ENCODE assay signal across 36 cellular contexts in genomic region chr11:131178020-131178419, GRCh38.
"Had no signal": no experiment of that assay in that cellular context is flagged by ENCODE, and none has a peak within 500 bp of the region (broad histone marks: within the 10 kb centered on the region; RNA-seq: fewer than 3 reads in every experiment).

No MANE protein-coding gene starts in this region.

- H3K27me3 ChIP-seq: ascending aorta, cardiac muscle cell, Peyer's patch had no signal

- H3K36me3 Mint-ChIP-seq: activated CD8-positive, alpha-beta memory T cell treated with anti-CD3 and anti-CD28 coated beads, Interleukin-2, amount 10 ng/mL, durations not matched to agents 7 days and 5 days; activated naive CD4-positive, alpha-beta T cell treated with anti-CD3 and anti-CD28 coated beads, Interleukin-2, amount 50 U/mL, for 24 hours; activated naive CD8-positive, alpha-beta T cell treated with anti-CD3 and anti-CD28 coated beads, Interleukin-2, amount 10 ng/mL, durations not matched to agents 7 days and 5 days had no signal

- H3K4me1 ChIP-seq: ascending aorta, Peyer's patch had no signal

- H3K9me3 Mint-ChIP-seq: activated naive CD8-positive, alpha-beta T cell treated with anti-CD3 and anti-CD28 coated beads, Interleukin-2, amount 10 ng/mL, durations not matched to agents 7 days and 5 days had no signal

- H3K27me3 Mint-ChIP-seq: activated CD4-positive, alpha-beta memory T cell treated with anti-CD3 and anti-CD28 coated beads, Interleukin-2, amount 10 ng/mL, durations not matched to agents 7 days and 5 days; activated CD8-positive, alpha-beta memory T cell treated with anti-CD3 and anti-CD28 coated beads, Interleukin-2, amount 10 ng/mL, durations not matched to agents 7 days and 5 days; activated naive CD4-positive, alpha-beta T cell treated with anti-CD3 and anti-CD28 coated beads, Interleukin-2, amount 50 U/mL, for 24 hours; activated naive CD8-positive, alpha-beta T cell treated with anti-CD3 and anti-CD28 coated beads, Interleukin-2, amount 10 ng/mL, durations not matched to agents 7 days and 5 days had no signal

- DNase-seq: activated CD4-positive, alpha-beta memory T cell treated with anti-CD3 and anti-CD28 coated beads, Interleukin-2, amount 10 ng/mL, durations not matched to agents 7 days and 5 days; activated CD4-positive, alpha-beta T cell treated with anti-CD3 and anti-CD28 coated beads for 1 hour; activated CD4-positive, alpha-beta T cell treated with anti-CD3 and anti-CD28 coated beads for 48 hours; activated CD4-positive, CD25-positive, alpha-beta regulatory T cell; activated CD8-positive, alpha-beta memory T cell treated with anti-CD3 and anti-CD28 coated beads for 24 hours; activated CD8-positive, alpha-beta memory T cell treated with anti-CD3 and anti-CD28 coated beads, Interleukin-2, amount 10 ng/mL, durations not matched to agents 7 days and 5 days; activated CD8-positive, alpha-beta memory T cell treated with anti-CD3 and anti-CD28 coated beads, Interleukin-2, amount 50 U/mL, for 48 hours; activated effector memory CD4-positive, alpha-beta T cell treated with anti-CD3 and anti-CD28 coated beads, Interleukin-2, amount 50 U/mL, for 16 hours; activated naive CD4-positive, alpha-beta T cell; activated naive CD8-positive, alpha-beta T cell treated with anti-CD3 and anti-CD28 coated beads, Interleukin-2, amount 10 ng/mL, durations not matched to agents 7 days and 5 days; activated T-cell treated with anti-CD3 and anti-CD28 coated beads, Interleukin-2, amount 50 U/mL, for 48 hours; amygdala; MM.1S; MV-4-11; NCI-H1092; NCI-H1436 treated with DMSO at 0.1 percent for 48 hours; NCI-H1694 treated with DMSO at 0.1 percent for 48 hours; NCI-H2029; NCI-H2107; NCI-H2171; NCI-H510A; NCI-H526; NCI-H748 treated with DMSO at 0.1 percent for 48 hours; NK-92 treated with Interleukin-12 subunit alpha and Interleukin-12 subunit beta, amount 100 ng/mL, for 24 hours; PC-3; Peyer's patch; RPMI8226; SW 1271; T-helper 1 cell; T-helper 2 cell; T-helper 9 cell had no signal

- H3K27ac ChIP-seq: ascending aorta, cardiac muscle cell, KMS-11, Peyer's patch, VCaP had no signal

- H3K9me3 ChIP-seq: ascending aorta, Peyer's patch had no signal

- H3K4me3 ChIP-seq: ascending aorta, cardiac muscle cell, Peyer's patch had no signal

- H3K36me3 ChIP-seq: ascending aorta, cardiac muscle cell, Peyer's patch had no signal

- ATAC-seq: activated CD8-positive, alpha-beta memory T cell treated with anti-CD3 and anti-CD28 coated beads, Interleukin-2, amount 10 ng/mL, durations not matched to agents 7 days and 5 days; PC-3 had no signal

- H3K27ac Mint-ChIP-seq: activated CD4-positive, alpha-beta memory T cell treated with anti-CD3 and anti-CD28 coated beads, Interleukin-2, amount 10 ng/mL, durations not matched to agents 7 days and 5 days; activated CD8-positive, alpha-beta memory T cell treated with anti-CD3 and anti-CD28 coated beads, Interleukin-2, amount 10 ng/mL, durations not matched to agents 7 days and 5 days; activated naive CD4-positive, alpha-beta T cell treated with anti-CD3 and anti-CD28 coated beads, Interleukin-2, amount 50 U/mL, for 24 hours; activated naive CD8-positive, alpha-beta T cell treated with anti-CD3 and anti-CD28 coated beads, Interleukin-2, amount 10 ng/mL, durations not matched to agents 7 days and 5 days had no signal

- H3K4me3 Mint-ChIP-seq: activated CD4-positive, alpha-beta memory T cell treated with anti-CD3 and anti-CD28 coated beads, Interleukin-2, amount 10 ng/mL, durations not matched to agents 7 days and 5 days; activated CD8-positive, alpha-beta memory T cell treated with anti-CD3 and anti-CD28 coated beads, Interleukin-2, amount 10 ng/mL, durations not matched to agents 7 days and 5 days; activated naive CD4-positive, alpha-beta T cell treated with anti-CD3 and anti-CD28 coated beads, Interleukin-2, amount 50 U/mL, for 24 hours; activated naive CD8-positive, alpha-beta T cell treated with anti-CD3 and anti-CD28 coated beads, Interleukin-2, amount 10 ng/mL, durations not matched to agents 7 days and 5 days had no signal

- H3K4me1 Mint-ChIP-seq: activated CD4-positive, alpha-beta memory T cell treated with anti-CD3 and anti-CD28 coated beads, Interleukin-2, amount 10 ng/mL, durations not matched to agents 7 days and 5 days; activated CD8-positive, alpha-beta memory T cell treated with anti-CD3 and anti-CD28 coated beads, Interleukin-2, amount 10 ng/mL, durations not matched to agents 7 days and 5 days; activated naive CD4-positive, alpha-beta T cell treated with anti-CD3 and anti-CD28 coated beads, Interleukin-2, amount 50 U/mL, for 24 hours; activated naive CD8-positive, alpha-beta T cell treated with anti-CD3 and anti-CD28 coated beads, Interleukin-2, amount 10 ng/mL, durations not matched to agents 7 days and 5 days had no signal
